In the genomic region with DNA sequence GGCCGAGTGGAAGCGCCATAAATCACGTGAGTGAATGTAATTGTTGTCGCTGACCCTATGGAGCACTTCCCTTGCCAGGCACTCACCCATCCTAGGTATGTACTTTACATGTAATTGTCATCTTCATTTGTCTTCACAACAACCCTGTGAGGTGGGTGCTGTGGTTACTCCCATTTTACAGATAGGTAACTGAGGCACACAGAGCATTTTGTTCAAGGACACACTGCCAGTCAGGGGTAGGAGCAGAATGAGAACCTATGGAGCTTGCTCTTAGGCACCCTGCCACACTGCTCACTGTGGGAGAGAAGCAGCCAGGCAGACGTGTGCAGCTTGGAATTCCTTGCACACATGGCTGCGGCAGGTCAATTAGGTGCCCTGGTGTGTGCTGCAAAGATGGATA, we compare ENCODE assay signal across 9 cellular contexts. TPM values are rescaled to one million over a fixed set of nuclear protein-coding genes. Genes with fewer than 3 reads are reported as not detected.
A peak's percentile ranks its signal among the peaks of the same experiment; 100 is the strongest.
DNase-seq lines count a peak whose midpoint lies in the region; FAIRE-seq and TF ChIP-seq lines count a peak whose summit lies in the region.
"Had no signal": no experiment of that assay in that cellular context is flagged by ENCODE, and none has a peak within 500 bp of the region (broad histone marks: within the 10 kb centered on the region; RNA-seq: fewer than 3 reads in every experiment).

No MANE protein-coding gene starts in this region.

- H3K4me1 Mint-ChIP-seq in CD14-positive monocyte (peaks cover 17% of the 10 kb centered on the region), neural progenitor cell (peaks cover 33% of the 10 kb centered on the region)

- H3K79me2 ChIP-seq in MM.1S (ENCODE audit: low read length) (peaks cover 8% of the 10 kb centered on the region; the same call in 1 of the 2 replicates), neural progenitor cell (ENCODE audit: low read depth) (peaks cover 12% of the 10 kb centered on the region)

- H3K9me3 Mint-ChIP-seq in CD14-positive monocyte (no peaks in the 10 kb centered on the region), neural progenitor cell (no peaks in the 10 kb centered on the region)

- H3K36me3 Mint-ChIP-seq in CD14-positive monocyte (no peaks in the 10 kb centered on the region), neural progenitor cell (peaks cover 7% of the 10 kb centered on the region)

- intact Hi-C loops in CD14-positive monocyte (cut with micrococcal nuclease): no loop called here

- H3K36me3 ChIP-seq in MM.1S (replicated peaks; ENCODE audit: insufficient read depth, low read length) (no peaks in the 10 kb centered on the region), neural progenitor cell (no peaks in the 10 kb centered on the region)
- no peaks in the 10 kb centered on the region for H3K36me3 ChIP-seq in effector memory CD4-positive, alpha-beta T cell (ENCODE audit: control insufficient read depth, insufficient read depth, low read length)

- H4K20me1 ChIP-seq in MM.1S (ENCODE audit: insufficient read depth, low read length) (no peaks in the 10 kb centered on the region), neural progenitor cell (ENCODE audit: low read depth) (no peaks in the 10 kb centered on the region)

- peak overlapping the region; percentile 86 for H3K4me2 ChIP-seq in MM.1S (ENCODE audit: low read depth, low read length)
- peak overlapping the region; percentile 84 for H3K4me2 ChIP-seq in neural progenitor cell

- peak overlapping the region; percentile 80 for H3K4me3 ChIP-seq in MM.1S (ENCODE audit: low read length)
- H3K4me3 ChIP-seq in effector memory CD4-positive, alpha-beta T cell (ENCODE audit: insufficient read depth, low read depth, low read length, poor library complexity, severe bottlenecking): peak overlapping the region; percentile 75
- peak overlapping the region; percentile 58 for H3K4me3 ChIP-seq in neural progenitor cell

- H3K9me3 ChIP-seq in MM.1S (replicated peaks; ENCODE audit: insufficient read depth, low read length) (no peaks in the 10 kb centered on the region), neural progenitor cell (ENCODE audit: low read depth) (no peaks in the 10 kb centered on the region)
- H3K9me3 ChIP-seq in effector memory CD4-positive, alpha-beta T cell (ENCODE audit: control insufficient read depth, low read length): no peaks in the 10 kb centered on the region

- no peak for DNase-seq in CD14-positive monocyte (ENCODE audit: low spot score)
- DNase-seq in MM.1S: no peak
- no peak for DNase-seq in effector memory CD4-positive, alpha-beta T cell
- DNase-seq in neural progenitor cell (ENCODE audit: low spot score): no peak
- DNase-seq in GM19239 (ENCODE audit: insufficient read length, low spot score): no peak
- DNase-seq in A172 (ENCODE audit: low spot score): no peak
- DNase-seq in hippocampal formation (lab: John Stamatoyannopoulos, UW): no peak
- no peak for DNase-seq in nucleus accumbens (lab: John Stamatoyannopoulos, UW)

- H2AFZ ChIP-seq in MM.1S (ENCODE audit: low read length): peak overlapping the region; percentile 91
- no peak overlapping the region for H2AFZ ChIP-seq in neural progenitor cell (replicated peaks)

- peaks cover 0 to 3% (median 0%) of the 10 kb centered on the region in 3 donors for H3K27me3 Mint-ChIP-seq in CD14-positive monocyte (ENCODE audit: low read depth in 3 of 3)
- peaks cover 3% of the 10 kb centered on the region for H3K27me3 Mint-ChIP-seq in neural progenitor cell (ENCODE audit: insufficient read depth, low read depth)

- H3K9ac ChIP-seq in MM.1S (ENCODE audit: low read length): peak overlapping the region; percentile 80
- H3K9ac ChIP-seq in neural progenitor cell: peak overlapping the region; percentile 10

- H3K4me1 ChIP-seq in MM.1S (ENCODE audit: low read length) (peaks cover 10% of the 10 kb centered on the region), neural progenitor cell (peaks cover 9% of the 10 kb centered on the region)
- no peaks in the 10 kb centered on the region for H3K4me1 ChIP-seq in effector memory CD4-positive, alpha-beta T cell (ENCODE audit: control insufficient read depth, insufficient read depth, low read length, poor library complexity, severe bottlenecking)

- H3K27ac ChIP-seq in MM.1S (ENCODE audit: low read length): no peak overlapping the region
- peak overlapping the region; percentile 64 for H3K27ac ChIP-seq in effector memory CD4-positive, alpha-beta T cell (ENCODE audit: insufficient read depth, low read length, poor library complexity, severe bottlenecking)
- no peak overlapping the region for H3K27ac ChIP-seq in neural progenitor cell

- FAIRE-seq in GM19239 (lab: Jason Lieb, UNC): no peak

- TF ChIP-seq CTCF in CD14-positive monocyte (IDR thresholded peaks at IDR 0.05) (no peak), MM.1S (IDR thresholded peaks at IDR 0.05; ENCODE audit: low read length) (no peak), neural progenitor cell (IDR thresholded peaks at IDR 0.05) (no peak)

- H3K4me3 Mint-ChIP-seq in CD14-positive monocyte (peak overlapping the region; percentile 90 to 92), neural progenitor cell (peak overlapping the region; percentile 91)

- peaks cover 3% of the 10 kb centered on the region; the same call in 1 of the 2 replicates for H3K27me3 ChIP-seq in MM.1S (replicated peaks; ENCODE audit: insufficient read depth, low read length)
- H3K27me3 ChIP-seq in effector memory CD4-positive, alpha-beta T cell (replicated peaks; ENCODE audit: control insufficient read depth, insufficient read depth, low read length, poor library complexity, severe bottlenecking): no peaks in the 10 kb centered on the region
- H3K27me3 ChIP-seq in neural progenitor cell: no peaks in the 10 kb centered on the region

- H3F3A ChIP-seq in MM.1S (ENCODE audit: insufficient read depth, low read length): no peaks in the 10 kb centered on the region
- peaks cover 6% of the 10 kb centered on the region for H3F3A ChIP-seq in neural progenitor cell (ENCODE audit: low read depth)

- H3K27ac Mint-ChIP-seq in CD14-positive monocyte (peak overlapping the region in 6 of 7 donors; percentile 77 to 93 (median 88)), neural progenitor cell (peak overlapping the region; percentile 90)

- H3K9me2 ChIP-seq in MM.1S (replicated peaks; ENCODE audit: insufficient read depth, low read length): no peaks in the 10 kb centered on the region

RNA-seq across cellular contexts. Expression of a gene that starts 0.8 kb away (rescaled TPM):
- not detected for polyA plus RNA-seq in CD14-positive monocyte
- total RNA-seq in neural progenitor cell (ENCODE audit: low replicate concordance): 2.2 and 4.9 TPM in 2 replicates
- total RNA-seq in A172 (2014; rRNA removed; shearing (Covaris generic)): 0.88 and 3.1 TPM in 2 replicates
- total RNA-seq: T-helper 1 cell treated with Interleukin-12 subunit alpha and Interleukin-12 subunit beta and Interleukin-4 antibody, amounts not matched to agents 30 ng/mL and 1 ng/mL, for 36 hours had no signal

RNA-seq across cellular contexts. Expression of a gene that starts 49.4 kb away (rescaled TPM):
- not detected for polyA plus RNA-seq in CD14-positive monocyte
- 14.2 and 15.7 TPM in 2 replicates for total RNA-seq in neural progenitor cell (ENCODE audit: low replicate concordance)
- 0.50 and 0.53 TPM in 2 replicates for total RNA-seq in A172 (2014; rRNA removed; shearing (Covaris generic))
- total RNA-seq: T-helper 1 cell treated with Interleukin-12 subunit alpha and Interleukin-12 subunit beta and Interleukin-4 antibody, amounts not matched to agents 30 ng/mL and 1 ng/mL, for 36 hours had no signal
